9 cellular contexts compared by ENCODE assay signal in genomic region chr3:152385761-152386160, GRCh38.
A peak's percentile ranks its signal among the peaks of the same experiment; 100 is the strongest.
DNase-seq lines count a peak whose midpoint lies in the region; ATAC-seq, FAIRE-seq and TF ChIP-seq lines count a peak whose summit lies in the region.
"Had no signal": no experiment of that assay in that cellular context is flagged by ENCODE, and none has a peak within 500 bp of the region (broad histone marks: within the 10 kb centered on the region; RNA-seq: fewer than 3 reads in every experiment).

No MANE protein-coding gene starts in this region.

- no peaks in the 10 kb centered on the region for H3K9me3 Mint-ChIP-seq in activated CD4-positive, alpha-beta T cell treated with anti-CD3 and anti-CD28 coated beads for 36 hours (ENCODE audit: low read depth)
- H3K9me3 Mint-ChIP-seq in astrocyte (ENCODE audit: unreplicated experiment), result no peaks in the 10 kb centered on the region
- no peaks in the 10 kb centered on the region for H3K9me3 Mint-ChIP-seq in endothelial cell (ENCODE audit: unreplicated experiment)

- ATAC-seq in activated CD4-positive, alpha-beta T cell treated with anti-CD3 and anti-CD28 coated beads for 36 hours, result no peak

- TF ChIP-seq CTCF in astrocyte (IDR thresholded peaks at IDR 0.05; ENCODE audit: insufficient read depth, low read depth, low read length) (no peak), tibial nerve (IDR thresholded peaks at IDR 0.05) (no peak), ovary (IDR thresholded peaks at IDR 0.05) (no peak), endothelial cell (IDR thresholded peaks at IDR 0.05; ENCODE audit: unreplicated experiment) (no peak), BE2C (IDR thresholded peaks at IDR 0.05; ENCODE audit: low read depth, low read length) (no peak)

- WGBS in tibial nerve, 2 donors, result 26 to 31% methylated on average over 1 of the region's 1 CpG
- WGBS in ovary, 3 donors, result 52 to 88% (median 87%) methylated on average over 1 of the region's 1 CpG

- peak; percentile 56 for FAIRE-seq in astrocyte (lab: Jason Lieb, UNC)

- H3K27ac ChIP-seq in astrocyte (ENCODE audit: low read depth, low read length) (peak overlapping the region; percentile 62), tibial nerve (peak overlapping the region; percentile 16 to 83 (median 53)), ovary (no peak overlapping the region)
- H3K27ac ChIP-seq: BLaER1 had no signal

- CTCF ChIA-PET in activated CD4-positive, alpha-beta T cell treated with anti-CD3 and anti-CD28 coated beads for 36 hours (lab: Charles Lee), result no interaction called here

- peaks cover 73% of the 10 kb centered on the region for H3K4me1 Mint-ChIP-seq in activated CD4-positive, alpha-beta T cell treated with anti-CD3 and anti-CD28 coated beads for 36 hours
- H3K4me1 Mint-ChIP-seq in astrocyte (ENCODE audit: low read depth, unreplicated experiment) (peaks cover 35% of the 10 kb centered on the region), endothelial cell (ENCODE audit: unreplicated experiment) (peaks cover 12% of the 10 kb centered on the region)

- no peaks in the 10 kb centered on the region for H3K27me3 Mint-ChIP-seq in activated CD4-positive, alpha-beta T cell treated with anti-CD3 and anti-CD28 coated beads for 36 hours
- H3K27me3 Mint-ChIP-seq in astrocyte (ENCODE audit: low read depth, unreplicated experiment) (no peaks in the 10 kb centered on the region), endothelial cell (ENCODE audit: unreplicated experiment) (peaks cover 4% of the 10 kb centered on the region)

- TF ChIP-seq EP300 in tibial nerve (IDR thresholded peaks at IDR 0.05) (peak in 1 of 2 donors; percentile 18), ovary (IDR thresholded peaks at IDR 0.05) (no peak)

- H3K36me3 Mint-ChIP-seq in activated CD4-positive, alpha-beta T cell treated with anti-CD3 and anti-CD28 coated beads for 36 hours (ENCODE audit: low read depth), result peaks cover 23% of the 10 kb centered on the region
- H3K36me3 Mint-ChIP-seq in astrocyte (ENCODE audit: low read depth, unreplicated experiment) (no peaks in the 10 kb centered on the region), endothelial cell (ENCODE audit: low read depth, unreplicated experiment) (no peaks in the 10 kb centered on the region)

- no peak overlapping the region for H3K9ac ChIP-seq in astrocyte (ENCODE audit: low read length)
- H3K9ac ChIP-seq: BLaER1 had no signal

- H4K20me1 ChIP-seq in astrocyte (ENCODE audit: insufficient read depth, low read length), result peaks cover 39% of the 10 kb centered on the region

- H3K27me3 ChIP-seq in astrocyte (ENCODE audit: insufficient read depth, low read length), result no peaks in the 10 kb centered on the region
- H3K27me3 ChIP-seq in tibial nerve, result no peaks in the 10 kb centered on the region
- no peaks in the 10 kb centered on the region for H3K27me3 ChIP-seq in ovary
- H3K27me3 ChIP-seq in BE2C, result no peaks in the 10 kb centered on the region
- H3K27me3 ChIP-seq: BLaER1 had no signal

- no peak overlapping the region for H2AFZ ChIP-seq in astrocyte (ENCODE audit: low read depth, low read length)

- POLR2A ChIA-PET in activated CD4-positive, alpha-beta T cell treated with anti-CD3 and anti-CD28 coated beads for 36 hours (lab: Charles Lee), result no interaction called here

- H3K9me3 ChIP-seq in astrocyte (ENCODE audit: insufficient read depth, low read depth, low read length), result no peaks in the 10 kb centered on the region
- no peaks in the 10 kb centered on the region for H3K9me3 ChIP-seq in tibial nerve
- H3K9me3 ChIP-seq in ovary, result no peaks in the 10 kb centered on the region
- no peaks in the 10 kb centered on the region for H3K9me3 ChIP-seq in BE2C
- H3K9me3 ChIP-seq: BLaER1 had no signal

- intact Hi-C loops in activated CD4-positive, alpha-beta T cell treated with anti-CD3 and anti-CD28 coated beads for 36 hours (cut with DNase I, micrococcal nuclease), result no loop called here
- intact Hi-C loops in ovary (cut with DNase I), result no loop called here

- H3K36me3 ChIP-seq in astrocyte (ENCODE audit: insufficient read depth, low read length) (peaks cover 2% of the 10 kb centered on the region), tibial nerve (no peaks in the 10 kb centered on the region), ovary (no peaks in the 10 kb centered on the region), BE2C (no peaks in the 10 kb centered on the region)

- peaks cover 99% of the 10 kb centered on the region for H3K79me2 ChIP-seq in astrocyte (ENCODE audit: insufficient read depth, low read length)

- DNase-seq in activated CD4-positive, alpha-beta T cell treated with anti-CD3 and anti-CD28 coated beads for 36 hours, result no peak
- no peak for DNase-seq in activated CD4-positive, alpha-beta T cell treated with anti-CD3 and anti-CD28 coated beads, Interleukin-2, amount 50 U/mL, for 1 hour
- DNase-seq in astrocyte (ENCODE audit: low read depth) (peak; percentile 88), iris pigment epithelial cell (ENCODE audit: low read depth) (peak; percentile 92), tibial nerve (ENCODE audit: low spot score in 2 of 2) (no peak), ovary (no peak), endothelial cell (ENCODE audit: low spot score) (no peak), BE2C (no peak)

- TF ChIP-seq POLR2A in tibial nerve (IDR thresholded peaks at IDR 0.05), result no peak
- TF ChIP-seq POLR2A in ovary (IDR thresholded peaks at IDR 0.05), result no peak

- peak overlapping the region; percentile 31 for H3K4me2 ChIP-seq in astrocyte (ENCODE audit: low read length)
- H3K4me2 ChIP-seq: BLaER1 had no signal

- H3K27ac Mint-ChIP-seq in activated CD4-positive, alpha-beta T cell treated with anti-CD3 and anti-CD28 coated beads for 36 hours, result peak overlapping the region; percentile 72
- H3K27ac Mint-ChIP-seq in astrocyte (ENCODE audit: unreplicated experiment) (peak overlapping the region; percentile 83), endothelial cell (ENCODE audit: unreplicated experiment) (no peak overlapping the region)

- no peak overlapping the region for H3K4me3 Mint-ChIP-seq in activated CD4-positive, alpha-beta T cell treated with anti-CD3 and anti-CD28 coated beads for 36 hours
- H3K4me3 Mint-ChIP-seq in astrocyte (ENCODE audit: unreplicated experiment) (peak overlapping the region; percentile 40), endothelial cell (ENCODE audit: unreplicated experiment) (no peak overlapping the region)

- H3K4me3 ChIP-seq in astrocyte (ENCODE audit: insufficient read depth, low read depth, low read length), result no peak overlapping the region
- H3K4me3 ChIP-seq in tibial nerve, result no peak overlapping the region
- no peak overlapping the region for H3K4me3 ChIP-seq in ovary
- no peak overlapping the region for H3K4me3 ChIP-seq in BE2C (ENCODE audit: low read depth, low read length)
- H3K4me3 ChIP-seq: BLaER1 had no signal

- H3K4me1 ChIP-seq in astrocyte (ENCODE audit: insufficient read depth, low read length) (peaks cover 6% of the 10 kb centered on the region), tibial nerve (peaks cover 0 to 88% (median 57%) of the 10 kb centered on the region in 4 donors), ovary (ENCODE audit: insufficient read depth) (peaks cover 4% of the 10 kb centered on the region), BE2C (no peaks in the 10 kb centered on the region)

Comparison
In these comparisons a context has a peak if more than half of its experiments do, and no peak if none do; other contexts are left out.
1. DNase-seq: peak in astrocyte (single experiment) and iris pigment epithelial cell (single experiment); none in activated CD4-positive, alpha-beta T cell treated with anti-CD3 and anti-CD28 coated beads for 36 hours (single experiment), activated CD4-positive, alpha-beta T cell treated with anti-CD3 and anti-CD28 coated beads, Interleukin-2, amount 50 U/mL, for 1 hour (single experiment), tibial nerve (0 of 2), ovary (0 of 5), endothelial cell (single experiment) and BE2C (single experiment).
2. H3K27ac ChIP-seq: peak in astrocyte (single experiment) and tibial nerve (4 of 4); none in ovary (0 of 2).